Comparison of ENCODE assay signal across 10 cellular contexts in the genomic region with DNA sequence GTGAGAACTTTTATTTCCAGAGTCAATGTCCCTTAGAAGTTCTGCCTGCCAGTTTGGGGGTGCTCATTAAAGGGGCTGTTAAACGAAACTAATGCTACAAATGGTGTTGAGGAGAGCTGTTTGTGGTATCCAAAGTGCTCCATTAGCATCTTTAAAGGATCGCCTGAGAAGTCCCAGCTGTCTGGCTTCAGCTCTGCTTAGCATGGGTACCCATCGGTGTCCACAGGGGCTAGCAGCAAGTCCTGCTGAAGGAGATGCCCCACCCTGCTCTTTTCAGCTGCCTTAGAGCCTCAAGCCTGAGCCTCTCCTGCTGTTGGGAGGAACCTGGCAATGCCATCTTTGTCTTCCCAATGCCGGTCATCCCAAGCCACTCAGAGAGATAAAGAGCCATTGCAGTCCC.
"Had no signal": no experiment of that assay in that cellular context is flagged by ENCODE, and none has a peak within 500 bp of the region (broad histone marks: within the 10 kb centered on the region; RNA-seq: fewer than 3 reads in every experiment).

No MANE protein-coding gene starts in this region.

- H3K36me3 ChIP-seq: neural progenitor cell, uterus had no signal

- H3K9me3 ChIP-seq: pancreas, uterus had no signal

- H3K27me3 Mint-ChIP-seq: stimulated activated naive CD8-positive, alpha-beta T cell treated with anti-CD3 and anti-CD28 coated beads, Interleukin-15, amount 100 ng/mL, for 72 hours had no signal

- H3K9me3 Mint-ChIP-seq: activated naive CD4-positive, alpha-beta T cell treated with anti-CD3 and anti-CD28 coated beads, Interleukin-2, amount 50 U/mL, for 72 hours; endodermal cell; mesothelial cell of epicardium; neural progenitor cell; stimulated activated naive CD8-positive, alpha-beta T cell treated with anti-CD3 and anti-CD28 coated beads, Interleukin-15, amount 100 ng/mL, for 72 hours had no signal

- ATAC-seq: activated CD4-positive, CD25-positive, alpha-beta regulatory T cell treated with anti-CD3 and anti-CD28 coated beads, Interleukin-2, amount 50 U/mL, for 24 hours; activated naive CD4-positive, alpha-beta T cell treated with anti-CD3 and anti-CD28 coated beads, Interleukin-2, amount 50 U/mL, for 72 hours; pancreas; stimulated activated naive CD8-positive, alpha-beta T cell treated with anti-CD3 and anti-CD28 coated beads, Interleukin-15, amount 100 ng/mL, for 72 hours had no signal

- H3K4me3 ChIP-seq: neural progenitor cell, pancreas, uterus had no signal

- H3K27ac ChIP-seq: neural progenitor cell, pancreas had no signal

- H3K4me3 Mint-ChIP-seq: endodermal cell; mesothelial cell of epicardium; neural progenitor cell; stimulated activated naive CD8-positive, alpha-beta T cell treated with anti-CD3 and anti-CD28 coated beads, Interleukin-15, amount 100 ng/mL, for 72 hours had no signal

- H3K27me3 ChIP-seq: neural progenitor cell, pancreas, uterus had no signal

- H3K27ac Mint-ChIP-seq: activated naive CD4-positive, alpha-beta T cell treated with anti-CD3 and anti-CD28 coated beads, Interleukin-2, amount 50 U/mL, for 72 hours; endodermal cell; mesothelial cell of epicardium; neural progenitor cell; stimulated activated naive CD8-positive, alpha-beta T cell treated with anti-CD3 and anti-CD28 coated beads, Interleukin-15, amount 100 ng/mL, for 72 hours had no signal

- H3K9ac ChIP-seq: neural progenitor cell had no signal

- DNase-seq: endodermal cell; pancreas; stimulated activated CD4-positive, alpha-beta T cell treated with anti-CD3 and anti-CD28 coated beads, Interleukin-4, amount 100 ng/mL, for 1 hour; stimulated activated CD8-positive, alpha-beta memory T cell treated with anti-CD3 and anti-CD28 coated beads, Interleukin-4, amount 100 ng/mL, for 48 hours; stimulated activated naive CD8-positive, alpha-beta T cell treated with anti-CD3 and anti-CD28 coated beads, Interleukin-15, amount 100 ng/mL, for 72 hours; uterus had no signal
